In genomic region chr2:100741880-100742814, GRCh38 we compare ENCODE assay signal across 12 cellular contexts.
DNase-seq lines count a peak whose midpoint lies in the region; ATAC-seq, FAIRE-seq and TF ChIP-seq lines count a peak whose summit lies in the region.
"Had no signal": no experiment of that assay in that cellular context is flagged by ENCODE, and none has a peak within 500 bp of the region (broad histone marks: within the 10 kb centered on the region; RNA-seq: fewer than 3 reads in every experiment).

No MANE protein-coding gene starts in this region.

- no peaks in the 10 kb centered on the region for H3K36me3 ChIP-seq in HepG2 (replicated peaks in 1 of 2; ENCODE audit: control insufficient read depth in 1 of 2, insufficient read depth in 2 of 2, low read length in 2 of 2)
- no peaks in the 10 kb centered on the region for H3K36me3 ChIP-seq in right lobe of liver
- no peaks in the 10 kb centered on the region for H3K36me3 ChIP-seq in endothelial cell of umbilical vein (ENCODE audit: control insufficient read depth in 2 of 2, extremely low read depth in 1 of 2, insufficient read depth in 2 of 2, low read length in 2 of 2)
- no peaks in the 10 kb centered on the region for H3K36me3 ChIP-seq in mucosa of descending colon (ENCODE audit: low read depth)
- no peaks in the 10 kb centered on the region for H3K36me3 ChIP-seq in vagina

- POLR2A ChIA-PET in HepG2 (lab: Yijun Ruan, JAX) = interaction anchor here (1.4 kb wide), 1 partner anchor 38 kb away, joined by 8 read pairs; no protein-coding TSS in a partner anchor
- POLR2A ChIA-PET in endothelial cell of umbilical vein (lab: Charles Lee) = no interaction called here

- H3K4me2 ChIP-seq in HepG2 (ENCODE audit: low read depth, low read length) (peak overlapping the region; percentile 67), endothelial cell of umbilical vein (ENCODE audit: insufficient read depth, low read length) (no peak overlapping the region)

- TF ChIP-seq POLR2A in HepG2 (IDR thresholded peaks at IDR 0.05; ENCODE audit: insufficient read depth in 1 of 2, low read depth in 2 of 2, low read length in 2 of 2) (no peak), right lobe of liver (IDR thresholded peaks at IDR 0.05) (no peak), endothelial cell of umbilical vein (IDR thresholded peaks at IDR 0.05; ENCODE audit: low read depth, low read length) (no peak), vagina (IDR thresholded peaks at IDR 0.05) (no peak)

- TF ChIP-seq CTCF in HepG2 (CRISPR knock-in tag; IDR thresholded peaks at IDR 0.05) (0 out of 2 replicates have a peak, but pooled peaks have one; percentile 5), right lobe of liver (IDR thresholded peaks at IDR 0.05) (no peak), endothelial cell of umbilical vein (IDR thresholded peaks at IDR 0.05; ENCODE audit: extremely low read depth in 1 of 2, insufficient read depth in 1 of 2, low read depth in 1 of 2, low read length in 2 of 2) (no peak), mucosa of descending colon (IDR thresholded peaks at IDR 0.05) (no peak), vagina (IDR thresholded peaks at IDR 0.05) (no peak), glutamatergic neuron (IDR thresholded peaks at IDR 0.05; ENCODE audit: partially characterized antibody, unreplicated experiment) (no peak)

- FAIRE-seq in HepG2 (lab: Jason Lieb, UNC) (peak; percentile 48), endothelial cell of umbilical vein (lab: Jason Lieb, UNC) (peak; percentile 21)

- no peaks in the 10 kb centered on the region for H3K9me3 Mint-ChIP-seq in glutamatergic neuron (ENCODE audit: unreplicated experiment)
- H3K9me3 Mint-ChIP-seq in natural killer cell treated with Interleukin-12 subunit alpha and Interleukin-12 subunit beta and Interleukin-15 and Interleukin-18, amount 100 ng/mL, for 72 hours = no peaks in the 10 kb centered on the region

- H3K27me3 Mint-ChIP-seq in glutamatergic neuron (ENCODE audit: unreplicated experiment) = peaks cover 4% of the 10 kb centered on the region
- H3K27me3 Mint-ChIP-seq in natural killer cell treated with Interleukin-12 subunit alpha and Interleukin-12 subunit beta and Interleukin-15 and Interleukin-18, amount 100 ng/mL, for 72 hours = peaks cover 19 to 42% of the 10 kb centered on the region in 2 donors

- dilution Hi-C loops in endothelial cell of umbilical vein (cut with MboI; ENCODE audit: extremely low pct_ligation_motif_present, low sequenced_read_pairs) = no loop called here

- BruUV-seq in HepG2 (replicated peaks; lab: Mats Ljungman, UMichigan) (TSS peak; percentile 92), endothelial cell of umbilical vein (replicated peaks; lab: Mats Ljungman, UMichigan) (no TSS peak)

- no peak overlapping the region for H3K4me3 Mint-ChIP-seq in glutamatergic neuron (ENCODE audit: unreplicated experiment)
- no peak overlapping the region for H3K4me3 Mint-ChIP-seq in natural killer cell treated with Interleukin-12 subunit alpha and Interleukin-12 subunit beta and Interleukin-15 and Interleukin-18, amount 100 ng/mL, for 72 hours
- H3K4me3 Mint-ChIP-seq: CD14-positive monocyte had no signal

- H3K27ac ChIP-seq in HepG2 (ENCODE audit: extremely low read length, insufficient read depth, low read length) (no peak overlapping the region), right lobe of liver (no peak overlapping the region), endothelial cell of umbilical vein (ENCODE audit: insufficient read depth, low read depth, low read length) (no peak overlapping the region), vagina (peak overlapping the region; percentile 62)

- peak; percentile 84 for ATAC-seq in HepG2
- ATAC-seq in right lobe of liver = no peak
- ATAC-seq in mucosa of descending colon = peak; percentile 65
- no peak for ATAC-seq in natural killer cell treated with Interleukin-12 subunit alpha and Interleukin-12 subunit beta and Interleukin-15 and Interleukin-18, amount 100 ng/mL, for 72 hours

- no peak overlapping the region for H3K27ac Mint-ChIP-seq in glutamatergic neuron (ENCODE audit: unreplicated experiment)
- H3K27ac Mint-ChIP-seq in natural killer cell treated with Interleukin-12 subunit alpha and Interleukin-12 subunit beta and Interleukin-15 and Interleukin-18, amount 100 ng/mL, for 72 hours = no peak overlapping the region

- CTCF ChIA-PET in HepG2 (lab: Yijun Ruan, JAX; ENCODE audit: low intra/inter-chr PET ratio, low total read pairs) (no interaction called here), endothelial cell of umbilical vein (lab: Charles Lee) (interaction anchor here (0.5 to 1.2 kb wide), 3 partner anchors 9 to 12 kb away, joined by 3 to 5 read pairs (median 3); no protein-coding TSS in a partner anchor)

- intact Hi-C loops in HepG2 (cut with micrococcal nuclease; ENCODE audit: unreplicated experiment) = loop anchor here (2.0 kb wide), 1 partner anchor 39 kb away; no protein-coding TSS in a partner anchor
- intact Hi-C loops in right lobe of liver (cut with DNase I) = no loop called here
- intact Hi-C loops in endothelial cell of umbilical vein (cut with micrococcal nuclease) = no loop called here
- intact Hi-C loops in mucosa of descending colon (cut with DNase I, micrococcal nuclease) = no loop called here
- intact Hi-C loops in vagina (cut with DNase I) = no loop called here

- DNase-seq in HepG2 (ENCODE audit: low spot score) (peak; percentile 82), right lobe of liver (no peak), endothelial cell of umbilical vein (ENCODE audit: low read depth, low spot score) (no peak), mucosa of descending colon (peak in 1 of 3 donors; percentile 31), vagina (ENCODE audit: extremely low spot score in 2 of 2) (no peak), glutamatergic neuron (no peak)
- no peak for DNase-seq in natural killer cell treated with Interleukin-12 subunit alpha and Interleukin-12 subunit beta and Interleukin-15 and Interleukin-18, amount 100 ng/mL, for 72 hours (ENCODE audit: low spot score)
- no peak for DNase-seq in activated CD4-positive, alpha-beta T cell treated with anti-CD3 and anti-CD28 coated beads for 1 hour
- DNase-seq: activated T-cell treated with anti-CD3 and anti-CD28 coated beads, Interleukin-2, amount 50 U/mL, for 1 hour; Karpas-422; SIG-M5 had no signal

- H2AFZ ChIP-seq in HepG2 (ENCODE audit: low read length) (peak overlapping the region; percentile 20), endothelial cell of umbilical vein (ENCODE audit: low read depth, low read length) (no peak overlapping the region)

- TF ChIP-seq RAD21 in HepG2 (CRISPR knock-in tag; IDR thresholded peaks at IDR 0.05) = no peak

- TF ChIP-seq EP300 in HepG2 (IDR thresholded peaks at IDR 0.05; ENCODE audit: low read depth in 2 of 2, low read length in 2 of 2) (peak in 1 of 2 experiments; percentile 38; a peak in 1 of 4 replicates), HepG2 (CRISPR knock-in tag; IDR thresholded peaks at IDR 0.05; ENCODE audit: borderline replicate concordance) (no peak)

- H3K9ac ChIP-seq in HepG2 (ENCODE audit: insufficient read depth, low read depth, low read length) = no peak overlapping the region; the same call in 1 of the 2 replicates
- no peak overlapping the region for H3K9ac ChIP-seq in endothelial cell of umbilical vein (replicated peaks; ENCODE audit: extremely low read depth, insufficient read depth, low read length)

- WGBS in HepG2 (ENCODE audit: low lambda C conversion rate) = 25% methylated on average over 7 of the region's 7 CpGs
- 50% methylated on average over 7 of the region's 7 CpGs for WGBS in right lobe of liver (ENCODE audit: insufficient coverage, low coverage, low lambda C conversion rate, missing lambda C conversion rate)

- H3K79me2 ChIP-seq in HepG2 (ENCODE audit: insufficient read depth, low read length) = no peaks in the 10 kb centered on the region
- H3K79me2 ChIP-seq in endothelial cell of umbilical vein (ENCODE audit: control insufficient read depth, insufficient read depth, low read length) = no peaks in the 10 kb centered on the region

- H3K9me3 ChIP-seq in HepG2 (ENCODE audit: low read length) (no peaks in the 10 kb centered on the region), right lobe of liver (no peaks in the 10 kb centered on the region), endothelial cell of umbilical vein (replicated peaks; ENCODE audit: control insufficient read depth, insufficient read depth, low read length) (no peaks in the 10 kb centered on the region), mucosa of descending colon (no peaks in the 10 kb centered on the region), vagina (no peaks in the 10 kb centered on the region)

- no peaks in the 10 kb centered on the region for H4K20me1 ChIP-seq in HepG2 (ENCODE audit: insufficient read depth, low read length)
- no peaks in the 10 kb centered on the region for H4K20me1 ChIP-seq in endothelial cell of umbilical vein (replicated peaks; ENCODE audit: control insufficient read depth, extremely low read depth, insufficient read depth, low read length)

- peaks cover 48% of the 10 kb centered on the region for H3K4me1 ChIP-seq in HepG2 (ENCODE audit: insufficient read depth, low read length)
- peaks cover 0 to 15% (median 5%) of the 10 kb centered on the region in 4 donors for H3K4me1 ChIP-seq in right lobe of liver
- H3K4me1 ChIP-seq in endothelial cell of umbilical vein (ENCODE audit: control insufficient read depth, extremely low read depth, insufficient read depth, low read length) = no peaks in the 10 kb centered on the region
- H3K4me1 ChIP-seq in mucosa of descending colon (ENCODE audit: low read depth) = no peaks in the 10 kb centered on the region
- H3K4me1 ChIP-seq in vagina = peaks cover 15% of the 10 kb centered on the region

- H3K4me1 Mint-ChIP-seq in glutamatergic neuron (ENCODE audit: low read depth, unreplicated experiment) = peaks cover 8% of the 10 kb centered on the region
- no peaks in the 10 kb centered on the region for H3K4me1 Mint-ChIP-seq in natural killer cell treated with Interleukin-12 subunit alpha and Interleukin-12 subunit beta and Interleukin-15 and Interleukin-18, amount 100 ng/mL, for 72 hours (ENCODE audit: low read depth in 2 of 2)

- H3K27me3 ChIP-seq in HepG2 (ENCODE audit: control insufficient read depth in 1 of 2, insufficient read depth in 2 of 2, low read length in 2 of 2) = no peaks in the 10 kb centered on the region
- H3K27me3 ChIP-seq in right lobe of liver = no peaks in the 10 kb centered on the region
- peaks cover 0 to 1% of the 10 kb centered on the region in 2 experiments for H3K27me3 ChIP-seq in endothelial cell of umbilical vein (ENCODE audit: control insufficient read depth in 2 of 2, insufficient read depth in 2 of 2, low read length in 2 of 2)
- no peaks in the 10 kb centered on the region for H3K27me3 ChIP-seq in vagina

- H3K36me3 Mint-ChIP-seq in glutamatergic neuron (ENCODE audit: unreplicated experiment) = no peaks in the 10 kb centered on the region
- H3K36me3 Mint-ChIP-seq in natural killer cell treated with Interleukin-12 subunit alpha and Interleukin-12 subunit beta and Interleukin-15 and Interleukin-18, amount 100 ng/mL, for 72 hours = no peaks in the 10 kb centered on the region
- H3K36me3 Mint-ChIP-seq: CD14-positive monocyte had no signal

- H3K4me3 ChIP-seq in HepG2 (replicated peaks in 1 of 3; ENCODE audit: insufficient read depth in 1 of 3, low read depth in 2 of 3, low read length in 3 of 3) = peak overlapping the region in 2 of 3 experiments; percentile 0 to 6; a peak in 1 of 6 replicates
- H3K4me3 ChIP-seq in right lobe of liver = no peak overlapping the region
- H3K4me3 ChIP-seq in endothelial cell of umbilical vein (replicated peaks in 1 of 3; ENCODE audit: insufficient read depth in 1 of 3, low read depth in 1 of 3, low read length in 3 of 3) = no peak overlapping the region
- no peak overlapping the region for H3K4me3 ChIP-seq in mucosa of descending colon
- H3K4me3 ChIP-seq in vagina = no peak overlapping the region

- no peaks in the 10 kb centered on the region for H3K9me1 ChIP-seq in endothelial cell of umbilical vein (replicated peaks; ENCODE audit: control insufficient read depth, extremely low read depth, insufficient read depth, low read length)

- in situ Hi-C loops in HepG2 (cut with HindIII; ENCODE audit: extremely low pct_ligation_motif_present, low pct_unique_long_range_greater_than_20kb) = no loop called here

Comparison
In these comparisons a context has a peak if more than half of its experiments do, and no peak if none do; other contexts are left out.
1. ATAC-seq: peak in HepG2 (single experiment) and mucosa of descending colon (single experiment); none in right lobe of liver (0 of 4) and natural killer cell treated with Interleukin-12 subunit alpha and Interleukin-12 subunit beta and Interleukin-15 and Interleukin-18, amount 100 ng/mL, for 72 hours (0 of 2).
2. H3K4me3 ChIP-seq: peak in HepG2 (2 of 3); none in right lobe of liver (0 of 3), endothelial cell of umbilical vein (0 of 3), mucosa of descending colon (single experiment) and vagina (0 of 2).